Comparison of ENCODE assay signal across 9 cellular contexts in the genomic region with DNA sequence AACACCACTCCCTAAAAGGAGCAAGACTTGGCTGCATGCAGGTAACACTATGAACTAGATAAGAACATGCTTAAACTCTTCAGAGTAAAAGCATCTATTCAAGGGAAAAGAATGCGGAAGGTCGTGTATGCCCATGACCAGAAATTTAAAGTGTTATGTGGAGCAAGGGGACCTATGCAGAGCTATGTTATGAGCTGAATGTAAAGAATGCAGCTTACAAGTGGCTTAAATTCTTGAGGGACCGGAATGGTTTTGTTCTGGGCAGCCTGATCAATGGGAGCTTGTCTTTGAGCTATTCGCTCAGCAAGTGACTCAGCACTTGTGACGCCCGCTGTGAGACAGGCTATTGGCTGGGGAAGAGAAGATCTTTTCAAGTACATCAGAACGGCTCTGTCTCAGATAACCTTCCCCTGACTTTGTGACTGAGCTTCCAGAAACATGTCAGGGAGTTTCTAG.
DNase-seq lines count a peak whose midpoint lies in the region; ATAC-seq and TF ChIP-seq lines count a peak whose summit lies in the region.
"Had no signal": no experiment of that assay in that cellular context is flagged by ENCODE, and none has a peak within 500 bp of the region (broad histone marks: within the 10 kb centered on the region; RNA-seq: fewer than 3 reads in every experiment).

No MANE protein-coding gene starts in this region.

- no peak for TF ChIP-seq POLR2A in IMR-90 (IDR thresholded peaks at IDR 0.05; ENCODE audit: low read depth, low read length)

- H2BK20ac ChIP-seq in IMR-90 (ENCODE audit: low read depth, low read length): peak overlapping the region; percentile 100

- peak overlapping the region; percentile 98 for H3K23ac ChIP-seq in IMR-90 (ENCODE audit: low read depth, low read length)

- H3F3A ChIP-seq in smooth muscle cell (ENCODE audit: low read depth): no peaks in the 10 kb centered on the region

- H2AK9ac ChIP-seq in IMR-90 (replicated peaks; ENCODE audit: low read depth, low read length, poor library complexity): peak overlapping the region; percentile 89

- H3K4me2 ChIP-seq in IMR-90 (ENCODE audit: low read depth, low read length): peak overlapping the region; percentile 35; the same call in 1 of the 2 replicates
- peak overlapping the region; percentile 49 for H3K4me2 ChIP-seq in smooth muscle cell

- peaks cover 6% of the 10 kb centered on the region for H3K4me1 ChIP-seq in IMR-90 (ENCODE audit: control insufficient read depth, insufficient read depth, low read length)
- peaks cover 12% of the 10 kb centered on the region; the same call in 1 of the 2 replicates for H3K4me1 ChIP-seq in iPS-20b (ENCODE audit: insufficient read depth, low read length)
- peaks cover 8% of the 10 kb centered on the region for H3K4me1 ChIP-seq in smooth muscle cell (ENCODE audit: low read depth)
- H3K4me1 ChIP-seq in BE2C: no peaks in the 10 kb centered on the region
- H3K4me1 ChIP-seq: Peyer's patch had no signal

- intact Hi-C loops in IMR-90 (cut with micrococcal nuclease) (no loop called here), MCF 10A (cut with micrococcal nuclease) (no loop called here)

- dilution Hi-C loops in IMR-90 (cut with HindIII; ENCODE audit: low sequenced_read_pairs, unreplicated experiment): no loop called here

- peak overlapping the region; percentile 96 to 97 for H4K8ac ChIP-seq in IMR-90 (ENCODE audit: low read depth in 2 of 2, low read length in 2 of 2)

- H3K27me3 ChIP-seq in IMR-90 (ENCODE audit: control insufficient read depth, insufficient read depth, low read length): no peaks in the 10 kb centered on the region
- no peaks in the 10 kb centered on the region for H3K27me3 ChIP-seq in iPS-20b (ENCODE audit: insufficient read depth, low read length)
- no peaks in the 10 kb centered on the region for H3K27me3 ChIP-seq in smooth muscle cell (ENCODE audit: low read depth)
- H3K27me3 ChIP-seq in BE2C: peaks cover 6% of the 10 kb centered on the region; the same call in 1 of the 2 replicates
- H3K27me3 ChIP-seq: Peyer's patch had no signal

- POLR2A ChIA-PET in IMR-90 (lab: Charles Lee; ENCODE audit: unreplicated experiment): interaction anchor here (0.5 to 1.7 kb wide), 3 partner anchors 9 to 456 kb away, joined by 3 to 6 read pairs (median 3); no protein-coding TSS in a partner anchor
- POLR2A ChIA-PET in MCF 10A (lab: Yijun Ruan, JAX): interaction anchor here (0.9 to 1.4 kb wide), 2 partner anchors 11 to 32 kb away, joined by 3 read pairs; no protein-coding TSS in a partner anchor

- BruUV-seq in IMR-90 (replicated peaks; lab: Mats Ljungman, UMichigan) (no TSS peak), MCF 10A (replicated peaks; lab: Mats Ljungman, UMichigan) (no TSS peak)

- 0 out of 2 replicates have a peak, but pooled peaks cover 3% of the 10 kb centered on the region for H3K9me1 ChIP-seq in IMR-90 (ENCODE audit: insufficient read depth, low read length)

- 0% methylated on average over 2 of the region's 7 CpGs; no CpG with 5 or more reads in 1 of the 2 experiments for WGBS in IMR-90 (ENCODE audit: extremely low coverage in 2 of 2, insufficient read length in 1 of 2), 2 experiments
- WGBS in smooth muscle cell (ENCODE audit: low lambda C conversion rate): 10% methylated on average over 7 of the region's 7 CpGs

- no peaks in the 10 kb centered on the region for H3K79me2 ChIP-seq in smooth muscle cell (ENCODE audit: low read depth)

- peak overlapping the region; percentile 95 for H3K56ac ChIP-seq in IMR-90 (ENCODE audit: extremely low read depth, insufficient read depth, low read length)

- no peaks in the 10 kb centered on the region for H3K36me3 Mint-ChIP-seq in MCF 10A (ENCODE audit: insufficient read depth, unreplicated experiment)

- DNase-seq in IMR-90 (peak; percentile 99), MCF 10A (ENCODE audit: unreplicated experiment) (peak; percentile 63), smooth muscle cell (lab: John Stamatoyannopoulos, UW; ENCODE audit: unreplicated experiment) (no peak), NCI-H146 (lab: John Stamatoyannopoulos, UW) (no peak), BE2C (no peak)
- DNase-seq: Peyer's patch had no signal

- peaks cover 0 to 6% of the 10 kb centered on the region in 2 experiments; a peak in 1 of 4 replicates for H3K79me1 ChIP-seq in IMR-90 (ENCODE audit: low read depth in 1 of 2, low read length in 2 of 2)

- peak overlapping the region; percentile 24 for H3K4me3 Mint-ChIP-seq in MCF 10A (ENCODE audit: unreplicated experiment)

- H2AK5ac ChIP-seq in IMR-90 (ENCODE audit: low read depth, low read length): peak overlapping the region; percentile 100

- CTCF ChIA-PET in IMR-90 (lab: Yijun Ruan, JAX) (interaction anchor here (0.8 kb wide), 1 partner anchor 31 kb away, joined by 3 read pairs; no protein-coding TSS in a partner anchor), MCF 10A (lab: Yijun Ruan, JAX) (no interaction called here)

- ATAC-seq in IMR-90 (ENCODE audit: low read depth) (peak; percentile 98), HG03439 (IDR thresholded peaks at IDR 0.05; ENCODE audit: unreplicated experiment) (no peak), GM21423 (IDR thresholded peaks at IDR 0.05; ENCODE audit: unreplicated experiment) (no peak)

- TF ChIP-seq CTCF in IMR-90 (conservative IDR thresholded peaks at IDR 0.05; ENCODE audit: low read depth, low read length) (no peak), MCF 10A (IDR thresholded peaks at IDR 0.05; ENCODE audit: unreplicated experiment) (no peak), smooth muscle cell (IDR thresholded peaks at IDR 0.05; ENCODE audit: borderline replicate concordance, insufficient read depth, poor library complexity, severe bottlenecking) (no peak), BE2C (IDR thresholded peaks at IDR 0.05; ENCODE audit: low read depth, low read length) (no peak)

- H3K27me3 Mint-ChIP-seq in MCF 10A (ENCODE audit: insufficient read depth, unreplicated experiment): no peaks in the 10 kb centered on the region

- peak overlapping the region; percentile 99 for H2BK15ac ChIP-seq in IMR-90 (ENCODE audit: low read depth, low read length)

- no peaks in the 10 kb centered on the region for H3K36me3 ChIP-seq in IMR-90 (ENCODE audit: control insufficient read depth, insufficient read depth, low read length)
- no peaks in the 10 kb centered on the region for H3K36me3 ChIP-seq in iPS-20b (ENCODE audit: insufficient read depth, low read depth, low read length)
- H3K36me3 ChIP-seq in smooth muscle cell (ENCODE audit: low read depth): no peaks in the 10 kb centered on the region
- H3K36me3 ChIP-seq in BE2C: no peaks in the 10 kb centered on the region
- H3K36me3 ChIP-seq: Peyer's patch had no signal

- peak overlapping the region; percentile 100 for H2BK120ac ChIP-seq in IMR-90 (ENCODE audit: low read depth, low read length)

- H3K18ac ChIP-seq in IMR-90 (ENCODE audit: low read depth, low read length): peak overlapping the region; percentile 99

- peak overlapping the region; percentile 84 for H4K5ac ChIP-seq in IMR-90 (ENCODE audit: low read depth, low read length)

- H3K14ac ChIP-seq in IMR-90 (replicated peaks; ENCODE audit: low read depth, low read length): peak overlapping the region; percentile 98

- H3K27ac ChIP-seq in IMR-90 (ENCODE audit: insufficient read depth, low read length) (peak overlapping the region; percentile 93), iPS-20b (ENCODE audit: low read length) (peak overlapping the region; percentile 82), smooth muscle cell (ENCODE audit: low read depth) (peak overlapping the region; percentile 77)
- H3K27ac ChIP-seq: Peyer's patch had no signal

- H3K9me3 ChIP-seq in IMR-90 (ENCODE audit: control insufficient read depth, insufficient read depth, low read length) (peaks cover 4% of the 10 kb centered on the region; the same call in 1 of the 2 replicates), iPS-20b (ENCODE audit: insufficient read depth, low read depth, low read length) (peaks cover 11% of the 10 kb centered on the region; the same call in 1 of the 2 replicates), smooth muscle cell (replicated peaks; ENCODE audit: low read depth) (no peaks in the 10 kb centered on the region), BE2C (no peaks in the 10 kb centered on the region)
- H3K9me3 ChIP-seq: Peyer's patch had no signal

- TF ChIP-seq RAD21 in IMR-90 (IDR thresholded peaks at IDR 0.05; ENCODE audit: low read length): no peak

- H4K20me1 ChIP-seq in IMR-90 (ENCODE audit: insufficient read depth, low read length) (no peaks in the 10 kb centered on the region), smooth muscle cell (ENCODE audit: low read depth) (no peaks in the 10 kb centered on the region)

- H3K9ac ChIP-seq in IMR-90 (ENCODE audit: low read depth, low read length) (peak overlapping the region; percentile 48), iPS-20b (ENCODE audit: low read depth, low read length) (peak overlapping the region; percentile 50; the same call in 1 of the 2 replicates), smooth muscle cell (ENCODE audit: low read depth) (no peak overlapping the region)

- peak overlapping the region; percentile 98 for H2BK5ac ChIP-seq in IMR-90 (ENCODE audit: low read depth, low read length, poor library complexity, severe bottlenecking)

- peak overlapping the region; percentile 99 for H3K4ac ChIP-seq in IMR-90 (ENCODE audit: low read depth, low read length)

- H3K4me3 ChIP-seq in IMR-90 (ENCODE audit: insufficient read depth, low read depth, low read length) (no peak overlapping the region), iPS-20b (ENCODE audit: low read length) (peak overlapping the region; percentile 28; the same call in 1 of the 2 replicates), smooth muscle cell (no peak overlapping the region), BE2C (ENCODE audit: low read depth, low read length) (no peak overlapping the region)
- H3K4me3 ChIP-seq: Peyer's patch had no signal

- H3K27ac Mint-ChIP-seq in MCF 10A (ENCODE audit: low read depth, unreplicated experiment): peak overlapping the region; percentile 50

- peak overlapping the region; percentile 100 for H4K91ac ChIP-seq in IMR-90 (ENCODE audit: insufficient read depth, low read depth, low read length)

- H3K4me1 Mint-ChIP-seq in MCF 10A (ENCODE audit: insufficient read depth, unreplicated experiment): peaks cover 13% of the 10 kb centered on the region

- H3K9me3 Mint-ChIP-seq in MCF 10A (ENCODE audit: unreplicated experiment): peaks cover 33% of the 10 kb centered on the region

- H2AFZ ChIP-seq in IMR-90 (replicated peaks; ENCODE audit: low read length, poor library complexity) (peak overlapping the region; percentile 76), smooth muscle cell (ENCODE audit: low read depth) (no peak overlapping the region)

- in situ Hi-C loops in IMR-90 (cut with MboI; ENCODE audit: low sequenced_read_pairs): no loop called here

TF ChIP-seq in IMR-90, 13 proteins besides CTCF, POLR2A, EP300 and RAD21 (continues in another document):
- TF ChIP-seq MAZ (IDR thresholded peaks at IDR 0.05; ENCODE audit: borderline replicate concordance, low read depth, low read length) (peak; percentile 12; the same call in 1 of the 2 replicates), CEBPB (IDR thresholded peaks at IDR 0.05; ENCODE audit: low read depth, low read length) (peak; percentile 30; the same call in 1 of the 2 replicates), SMC3 (IDR thresholded peaks at IDR 0.05; ENCODE audit: low read depth, low read length) (no peak), NFE2L2 (IDR thresholded peaks at IDR 0.05; ENCODE audit: low read depth, low read length) (peak; percentile 94), MAFK (IDR thresholded peaks at IDR 0.05; ENCODE audit: low read depth, low read length) (peak; percentile 66), MXI1 (IDR thresholded peaks at IDR 0.05; ENCODE audit: borderline replicate concordance, low read depth, low read length) (no peak)

Comparison
In these comparisons a context has a peak if more than half of its experiments do, and no peak if none do; other contexts are left out.
1. DNase-seq: peak in IMR-90 (single experiment) and MCF 10A (single experiment); none in smooth muscle cell (single experiment), NCI-H146 (single experiment) and BE2C (single experiment).
2. Peak in every context shown above with its lines, with median percentiles within 50 percentile points of each other: H3K27ac ChIP-seq.